In the genomic region with DNA sequence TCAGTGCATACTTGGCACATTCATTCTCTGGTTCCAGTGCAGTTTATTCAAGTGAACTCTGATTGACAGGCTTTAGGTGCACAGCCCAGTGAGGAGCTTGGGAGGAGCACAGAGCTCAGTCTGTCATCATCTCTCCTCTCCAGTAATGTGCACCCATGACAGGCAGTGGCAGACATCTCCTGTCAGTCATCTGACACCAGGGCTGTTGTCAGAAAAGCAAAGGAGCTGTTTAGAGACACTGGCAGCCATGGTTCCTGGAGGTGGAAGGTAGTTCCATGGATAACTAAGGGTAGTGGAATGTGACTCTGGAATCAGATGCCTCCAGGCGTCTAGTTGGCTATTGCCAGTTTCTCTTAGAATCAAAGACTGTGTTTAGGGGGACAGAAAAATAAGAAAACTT, we compare ENCODE assay signal across 18 cellular contexts.
A peak's percentile ranks its signal among the peaks of the same experiment; 100 is the strongest.
DNase-seq lines count a peak whose midpoint lies in the region; ATAC-seq lines count a peak whose summit lies in the region.
"Had no signal": no experiment of that assay in that cellular context is flagged by ENCODE, and none has a peak within 500 bp of the region (broad histone marks: within the 10 kb centered on the region; RNA-seq: fewer than 3 reads in every experiment).

No MANE protein-coding gene starts in this region.

- no peak for ATAC-seq in GM21381 (IDR thresholded peaks at IDR 0.05; ENCODE audit: unreplicated experiment)
- ATAC-seq: A549; CD8-positive, alpha-beta T cell; GM12878 had no signal

- DNase-seq in NCI-H2171 treated with DMSO at 0.1 percent for 48 hours (lab: John Stamatoyannopoulos, UW) (peak; percentile 2), NCI-H2171 (lab: John Stamatoyannopoulos, UW) (no peak), ELF-1 (ENCODE audit: low read depth, low spot score) (peak; percentile 21), islet precursor cell (peak; percentile 63), caudate nucleus (lab: John Stamatoyannopoulos, UW) (no peak)
- DNase-seq: AML-193; Caco-2; Calu3; CD4-positive, alpha-beta T cell; CD8-positive, alpha-beta T cell; DMS79 treated with DMSO at 0.1 percent for 48 hours; GDM1 had no signal

- no peak overlapping the region for H3K27ac ChIP-seq in caudate nucleus (ENCODE audit: low read depth, low read length)
- H3K27ac ChIP-seq: 22Rv1; A549; BLaER1 treated with 17β-estradiol and CSF1 and Interleukin-3, amounts not matched to agents 10 nM and 100 nM; C4-2B had no signal

Comparison
In these comparisons a context has a peak if more than half of its experiments do, and no peak if none do; other contexts are left out.
1. DNase-seq: peak in NCI-H2171 treated with DMSO at 0.1 percent for 48 hours (single experiment), ELF-1 (single experiment) and islet precursor cell (single experiment); none in NCI-H2171 (single experiment) and caudate nucleus (0 of 61).